12 cellular contexts compared by ENCODE assay signal in genomic region chr1:8572106-8572505, GRCh38.
DNase-seq lines count a peak whose midpoint lies in the region; ATAC-seq and TF ChIP-seq lines count a peak whose summit lies in the region.
"Had no signal": no experiment of that assay in that cellular context is flagged by ENCODE, and none has a peak within 500 bp of the region (broad histone marks: within the 10 kb centered on the region; RNA-seq: fewer than 3 reads in every experiment).

No MANE protein-coding gene starts in this region.

- peaks cover 12% of the 10 kb centered on the region for H3K4me1 Mint-ChIP-seq in activated naive CD4-positive, alpha-beta T cell treated with anti-CD3 and anti-CD28 coated beads, Interleukin-2, amount 50 U/mL, for 24 hours

- TF ChIP-seq CTCF in body of pancreas (IDR thresholded peaks at IDR 0.05): no peak
- TF ChIP-seq CTCF in right lobe of liver (IDR thresholded peaks at IDR 0.05): no peak
- no peak for TF ChIP-seq CTCF in tibial artery (IDR thresholded peaks at IDR 0.05)

- H3K27ac Mint-ChIP-seq in activated naive CD4-positive, alpha-beta T cell treated with anti-CD3 and anti-CD28 coated beads, Interleukin-2, amount 50 U/mL, for 24 hours: peak overlapping the region; percentile 30

- H3K36me3 ChIP-seq in body of pancreas (replicated peaks in 1 of 2; ENCODE audit: insufficient read depth in 1 of 2, low read depth in 2 of 2) (no peaks in the 10 kb centered on the region), right lobe of liver (no peaks in the 10 kb centered on the region), tibial artery (no peaks in the 10 kb centered on the region)

- intact Hi-C loops in body of pancreas (cut with DNase I): no loop called here
- intact Hi-C loops in right lobe of liver (cut with DNase I): no loop called here
- intact Hi-C loops in tibial artery (cut with DNase I; ENCODE audit: low total_unique reads): loop anchor here (5.0 kb wide), 1 partner anchor 200 kb away; no protein-coding TSS in a partner anchor

- H3K27me3 ChIP-seq in body of pancreas (no peaks in the 10 kb centered on the region), right lobe of liver (no peaks in the 10 kb centered on the region), tibial artery (no peaks in the 10 kb centered on the region)

- ATAC-seq in body of pancreas: peak; percentile 16
- ATAC-seq in right lobe of liver: peak; percentile 41 to 54 (median 46)
- no peak for ATAC-seq in GM18867 (IDR thresholded peaks at IDR 0.05; ENCODE audit: unreplicated experiment)

- TF ChIP-seq POLR2A in body of pancreas (IDR thresholded peaks at IDR 0.05) (no peak), right lobe of liver (IDR thresholded peaks at IDR 0.05) (no peak)

- H3K27me3 Mint-ChIP-seq in activated naive CD4-positive, alpha-beta T cell treated with anti-CD3 and anti-CD28 coated beads, Interleukin-2, amount 50 U/mL, for 24 hours: no peaks in the 10 kb centered on the region

- H3K4me3 Mint-ChIP-seq in activated naive CD4-positive, alpha-beta T cell treated with anti-CD3 and anti-CD28 coated beads, Interleukin-2, amount 50 U/mL, for 24 hours: no peak overlapping the region

- no peaks in the 10 kb centered on the region for H3K36me3 Mint-ChIP-seq in activated naive CD4-positive, alpha-beta T cell treated with anti-CD3 and anti-CD28 coated beads, Interleukin-2, amount 50 U/mL, for 24 hours

- H3K9me3 ChIP-seq in body of pancreas (no peaks in the 10 kb centered on the region), right lobe of liver (no peaks in the 10 kb centered on the region), tibial artery (no peaks in the 10 kb centered on the region)

- H3K4me3 ChIP-seq in body of pancreas: no peak overlapping the region
- H3K4me3 ChIP-seq in right lobe of liver: no peak overlapping the region
- no peak overlapping the region for H3K4me3 ChIP-seq in tibial artery

- DNase-seq in activated naive CD4-positive, alpha-beta T cell treated with Interleukin-2 at 50 U/mL for 16 hours: no peak
- DNase-seq in body of pancreas (peak in 1 of 4 donors; percentile 6), right lobe of liver (no peak), tibial artery (no peak), DMS 273 treated with DMSO at 0.1 percent for 48 hours (lab: John Stamatoyannopoulos, UW) (no peak)
- DNase-seq in activated CD4-positive, CD25-positive, alpha-beta regulatory T cell treated with anti-CD3 and anti-CD28 coated beads, Interleukin-2, amount 50 U/mL, for 72 hours: no peak
- DNase-seq: activated CD4-positive, alpha-beta T cell treated with anti-CD3 and anti-CD28 coated beads for 1 hour; activated T-cell treated with anti-CD3 and anti-CD28 coated beads, Interleukin-2, amount 50 U/mL, for 48 hours; COR-L47; NCI-H187 treated with DMSO at 0.1 percent for 48 hours had no signal

- H3K4me1 ChIP-seq in body of pancreas: peaks cover 68% of the 10 kb centered on the region
- H3K4me1 ChIP-seq in right lobe of liver: peaks cover 0 to 25% (median 11%) of the 10 kb centered on the region in 4 donors
- peaks cover 0 to 26% (median 8%) of the 10 kb centered on the region in 4 donors for H3K4me1 ChIP-seq in tibial artery

- 42 to 50% methylated on average over 1 of the region's 1 CpG for WGBS in body of pancreas, 2 donors
- 56% methylated on average over 1 of the region's 1 CpG for WGBS in right lobe of liver (ENCODE audit: insufficient coverage, low coverage, low lambda C conversion rate, missing lambda C conversion rate)

- H3K27ac ChIP-seq in body of pancreas (peak overlapping the region; percentile 7 to 83 (median 66)), right lobe of liver (peak overlapping the region; percentile 26 to 72 (median 46)), tibial artery (peak overlapping the region; percentile 57 to 59)

- H3K9me3 Mint-ChIP-seq in activated naive CD4-positive, alpha-beta T cell treated with anti-CD3 and anti-CD28 coated beads, Interleukin-2, amount 50 U/mL, for 24 hours: no peaks in the 10 kb centered on the region
